8 cellular contexts compared by ENCODE assay signal in the genomic region with DNA sequence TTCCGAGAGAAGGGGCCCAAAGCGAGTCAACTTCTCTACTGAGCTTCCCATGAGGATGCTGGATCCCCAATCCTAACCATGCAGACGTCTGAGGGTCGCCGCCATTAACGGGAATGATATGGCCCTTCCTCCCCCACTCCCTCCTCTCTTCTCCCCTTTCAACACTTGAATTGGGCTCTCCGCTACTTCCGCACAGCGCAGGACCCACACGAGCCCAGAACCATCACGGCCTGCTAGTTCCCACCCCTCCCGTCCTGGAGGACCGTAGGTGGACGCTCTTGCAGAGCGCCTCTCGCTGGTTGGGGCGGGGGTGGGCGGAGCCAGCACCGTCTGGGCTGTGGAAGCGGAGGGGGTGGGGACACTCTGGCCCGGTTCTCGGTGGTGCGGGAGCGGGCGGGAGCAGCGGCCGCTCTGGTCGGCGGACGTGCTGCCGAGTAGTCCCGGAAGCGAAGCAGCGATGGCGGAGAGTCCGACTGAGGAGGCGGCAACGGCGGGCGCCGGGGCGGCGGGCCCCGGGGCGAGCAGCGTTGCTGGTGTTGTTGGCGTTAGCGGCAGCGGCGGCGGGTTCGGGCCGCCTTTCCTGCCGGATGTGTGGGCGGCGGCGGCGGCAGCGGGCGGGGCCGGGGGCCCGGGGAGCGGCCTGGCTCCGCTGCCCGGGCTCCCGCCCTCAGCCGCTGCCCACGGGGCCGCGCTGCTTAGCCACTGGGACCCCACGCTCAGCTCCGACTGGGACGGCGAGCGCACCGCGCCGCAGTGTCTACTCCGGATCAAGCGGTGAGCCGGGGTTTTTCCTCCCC. TPM values are rescaled to one million over a fixed set of nuclear protein-coding genes. Genes with fewer than 3 reads are reported as not detected.
DNase-seq lines count a peak whose midpoint lies in the region; FAIRE-seq and TF ChIP-seq lines count a peak whose summit lies in the region.

A gene (plus strand): TSS at position 361 of the 797 bp plus-strand sequence. CDS start 97 bp downstream, at position 458.

- TF ChIP-seq CTCF in Loucy (conservative IDR thresholded peaks at IDR 0.05; ENCODE audit: low read length) = peak; percentile 44
- TF ChIP-seq CTCF in neural cell (IDR thresholded peaks at IDR 0.05; ENCODE audit: poor library complexity, severe bottlenecking) = peak; percentile 64
- TF ChIP-seq CTCF in stomach (IDR thresholded peaks at IDR 0.05) = peak in 2 of 7 experiments; percentile 5 to 25

- FAIRE-seq in H54 (lab: Jason Lieb, UNC) = peak; percentile 23

- H3K4me2 ChIP-seq in Loucy (ENCODE audit: low read depth, low read length, poor library complexity, severe bottlenecking) = peak within 1 kb of the TSS; percentile 98
- peak within 1 kb of the TSS; percentile 82 for H3K4me2 ChIP-seq in neural cell (ENCODE audit: low read length)

- H3K79me2 ChIP-seq in Loucy (ENCODE audit: insufficient read depth, low read length) = peaks cover 56% of the 10 kb centered on the region
- H3K79me2 ChIP-seq in neural cell (replicated peaks; ENCODE audit: insufficient read depth, low read length) = peaks cover 36% of the 10 kb centered on the region

- intact Hi-C loops in stomach (cut with DNase I; ENCODE audit: low total_unique reads) = no loop called here

- peak; percentile 18 for TF ChIP-seq RAD21 in neural cell (conservative IDR thresholded peaks at IDR 0.05)

- no peaks in the 10 kb centered on the region for H3K9me3 ChIP-seq in ES-I3 (ENCODE audit: control insufficient read depth, insufficient read depth, low read length)
- no peaks in the 10 kb centered on the region for H3K9me3 ChIP-seq in Loucy (ENCODE audit: insufficient read depth, low read depth, low read length)
- no peaks in the 10 kb centered on the region for H3K9me3 ChIP-seq in neural cell (ENCODE audit: low read length)
- no peaks in the 10 kb centered on the region for H3K9me3 ChIP-seq in stomach

- H3K27ac ChIP-seq in neural cell (ENCODE audit: low read length) (peak within 1 kb of the TSS; percentile 87), stomach (peak within 1 kb of the TSS; percentile 92 to 99 (median 93))

- H3K27me3 ChIP-seq in Loucy (ENCODE audit: insufficient read depth, low read length, poor library complexity, severe bottlenecking) = no peaks in the 10 kb centered on the region
- H3K27me3 ChIP-seq in neural cell (ENCODE audit: insufficient read depth, low read depth, low read length) = no peaks in the 10 kb centered on the region
- H3K27me3 ChIP-seq in stomach = no peaks in the 10 kb centered on the region

- H4K20me1 ChIP-seq in Loucy (ENCODE audit: insufficient read depth, low read length, poor library complexity, severe bottlenecking) (peaks cover 42% of the 10 kb centered on the region), neural cell (ENCODE audit: insufficient read depth) (no peaks in the 10 kb centered on the region)

- peak within 1 kb of the TSS; percentile 78 for H2AFZ ChIP-seq in Loucy (ENCODE audit: low read length)
- H2AFZ ChIP-seq in neural cell (ENCODE audit: low read depth, low read length) = peak within 1 kb of the TSS; percentile 40

- whole genome bisulfite sequencing in stomach, 5 donors = 0 to 2% (median 0%) methylated on average over 21 to 81 of the region's 81 CpGs

- TF ChIP-seq POLR2A in H54 (IDR thresholded peaks at IDR 0.05; ENCODE audit: low read depth, low read length) = peak; percentile 92
- TF ChIP-seq POLR2A in Raji (IDR thresholded peaks at IDR 0.05; ENCODE audit: insufficient read depth, low read depth, low read length) = peak; percentile 92
- peak in 2 of 4 donors; percentile 48 to 89 for TF ChIP-seq POLR2A in stomach (IDR thresholded peaks at IDR 0.05)

- H3K9me2 ChIP-seq in Loucy (replicated peaks; ENCODE audit: low read depth, low read length) = no peaks in the 10 kb centered on the region
- H3K9me2 ChIP-seq in neural cell (ENCODE audit: insufficient read depth, low read length) = no peaks in the 10 kb centered on the region

- H3K36me3 ChIP-seq in ES-I3 (ENCODE audit: insufficient read depth, low read length) = peaks cover 30% of the 10 kb centered on the region
- peaks cover 17% of the 10 kb centered on the region; the same call in 1 of the 2 replicates for H3K36me3 ChIP-seq in Loucy (ENCODE audit: insufficient read depth, low read length)
- no peaks in the 10 kb centered on the region for H3K36me3 ChIP-seq in neural cell (ENCODE audit: insufficient read depth, low read length)
- peaks cover 9 to 30% (median 27%) of the 10 kb centered on the region in 4 donors for H3K36me3 ChIP-seq in stomach

- H3K9ac ChIP-seq in ES-I3 (ENCODE audit: low read depth, low read length) (peak within 1 kb of the TSS; percentile 73), Loucy (ENCODE audit: low read depth, low read length, poor library complexity, severe bottlenecking) (peak within 1 kb of the TSS; percentile 80), neural cell (ENCODE audit: low read length) (peak within 1 kb of the TSS; percentile 92)

- TF ChIP-seq EP300 in neural cell (conservative IDR thresholded peaks at IDR 0.05; ENCODE audit: poor library complexity, severe bottlenecking) = peak; percentile 52
- no peak for TF ChIP-seq EP300 in stomach (IDR thresholded peaks at IDR 0.05)

- no peaks in the 10 kb centered on the region for H3F3A ChIP-seq in Loucy (ENCODE audit: low read depth)
- H3F3A ChIP-seq in neural cell (ENCODE audit: insufficient read depth, low read length, poor library complexity, severe bottlenecking) = no peaks in the 10 kb centered on the region

- H3K4me3 ChIP-seq in Loucy (ENCODE audit: low read length, poor library complexity, severe bottlenecking) (peak within 1 kb of the TSS; percentile 92), neural cell (ENCODE audit: low read length) (peak within 1 kb of the TSS; percentile 72), stomach (peak within 1 kb of the TSS; percentile 85 to 96 (median 90))

- peaks cover 14% of the 10 kb centered on the region for H3K4me1 ChIP-seq in ES-I3 (ENCODE audit: insufficient read depth, low read length)
- H3K4me1 ChIP-seq in Loucy (ENCODE audit: insufficient read depth, low read length, poor library complexity, severe bottlenecking) = peaks cover 42% of the 10 kb centered on the region
- H3K4me1 ChIP-seq in stomach = peaks cover 23 to 49% (median 40%) of the 10 kb centered on the region in 4 donors

- DNase-seq in H54 (ENCODE audit: insufficient read length, low spot score) (peak; percentile 96), fibroblast of the conjunctiva (ENCODE audit: low read depth) (peak; percentile 96), stomach (peak; percentile 94)
- peak; percentile 89 for DNase-seq in activated effector memory CD4-positive, alpha-beta T cell treated with Interleukin-2 at 50 U/mL for 16 hours

TF ChIP-seq in neural cell, 6 proteins besides CTCF, POLR2A, EP300 and RAD21:
- peak; percentile 72 for TF ChIP-seq MXI1 (conservative IDR thresholded peaks at IDR 0.05; ENCODE audit: poor library complexity, severe bottlenecking)
- no peak for TF ChIP-seq EZH2 (IDR thresholded peaks at IDR 0.05; ENCODE audit: borderline replicate concordance, insufficient read depth, low read length, poor library complexity, severe bottlenecking)
- peak; percentile 89 for TF ChIP-seq TAF1 (IDR thresholded peaks at IDR 0.05; ENCODE audit: low read depth)
- peak; percentile 1 for TF ChIP-seq SMC3 (conservative IDR thresholded peaks at IDR 0.05; ENCODE audit: poor library complexity)
- peak; percentile 88 for TF ChIP-seq POLR2AphosphoS5 (IDR thresholded peaks at IDR 0.05)
- TF ChIP-seq, protein P1, sequence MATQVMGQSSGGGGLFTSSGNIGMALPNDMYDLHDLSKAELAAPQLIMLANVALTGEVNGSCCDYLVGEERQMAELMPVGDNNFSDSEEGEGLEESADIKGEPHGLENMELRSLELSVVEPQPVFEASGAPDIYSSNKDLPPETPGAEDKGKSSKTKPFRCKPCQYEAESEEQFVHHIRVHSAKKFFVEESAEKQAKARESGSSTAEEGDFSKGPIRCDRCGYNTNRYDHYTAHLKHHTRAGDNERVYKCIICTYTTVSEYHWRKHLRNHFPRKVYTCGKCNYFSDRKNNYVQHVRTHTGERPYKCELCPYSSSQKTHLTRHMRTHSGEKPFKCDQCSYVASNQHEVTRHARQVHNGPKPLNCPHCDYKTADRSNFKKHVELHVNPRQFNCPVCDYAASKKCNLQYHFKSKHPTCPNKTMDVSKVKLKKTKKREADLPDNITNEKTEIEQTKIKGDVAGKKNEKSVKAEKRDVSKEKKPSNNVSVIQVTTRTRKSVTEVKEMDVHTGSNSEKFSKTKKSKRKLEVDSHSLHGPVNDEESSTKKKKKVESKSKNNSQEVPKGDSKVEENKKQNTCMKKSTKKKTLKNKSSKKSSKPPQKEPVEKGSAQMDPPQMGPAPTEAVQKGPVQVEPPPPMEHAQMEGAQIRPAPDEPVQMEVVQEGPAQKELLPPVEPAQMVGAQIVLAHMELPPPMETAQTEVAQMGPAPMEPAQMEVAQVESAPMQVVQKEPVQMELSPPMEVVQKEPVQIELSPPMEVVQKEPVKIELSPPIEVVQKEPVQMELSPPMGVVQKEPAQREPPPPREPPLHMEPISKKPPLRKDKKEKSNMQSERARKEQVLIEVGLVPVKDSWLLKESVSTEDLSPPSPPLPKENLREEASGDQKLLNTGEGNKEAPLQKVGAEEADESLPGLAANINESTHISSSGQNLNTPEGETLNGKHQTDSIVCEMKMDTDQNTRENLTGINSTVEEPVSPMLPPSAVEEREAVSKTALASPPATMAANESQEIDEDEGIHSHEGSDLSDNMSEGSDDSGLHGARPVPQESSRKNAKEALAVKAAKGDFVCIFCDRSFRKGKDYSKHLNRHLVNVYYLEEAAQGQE (IDR thresholded peaks at IDR 0.05; ENCODE audit: borderline replicate concordance) = peak; percentile 51

RNA-seq across cellular contexts. Expression of the gene that starts here (rescaled TPM):
- polyA plus RNA-seq in neural cell (53.3 and 70.3 TPM in 2 replicates), stomach (10 to 100 TPM; 30.2 to 43.4 (median 38.8) TPM)
- 53.1 and 62.4 TPM in 2 replicates for polyA minus RNA-seq in neural cell
- total RNA-seq in stomach = 10 to 100 TPM; 28.1 to 55.6 (median 36.2) TPM

Comparison
In these comparisons a context has a peak if more than half of its experiments do, and no peak if none do; other contexts are left out.
1. Peak in every context shown above with its lines: DNase-seq, H3K4me3 ChIP-seq and H3K27ac ChIP-seq.